ENCODE assay signal across 1 cellular context in the genomic region with DNA sequence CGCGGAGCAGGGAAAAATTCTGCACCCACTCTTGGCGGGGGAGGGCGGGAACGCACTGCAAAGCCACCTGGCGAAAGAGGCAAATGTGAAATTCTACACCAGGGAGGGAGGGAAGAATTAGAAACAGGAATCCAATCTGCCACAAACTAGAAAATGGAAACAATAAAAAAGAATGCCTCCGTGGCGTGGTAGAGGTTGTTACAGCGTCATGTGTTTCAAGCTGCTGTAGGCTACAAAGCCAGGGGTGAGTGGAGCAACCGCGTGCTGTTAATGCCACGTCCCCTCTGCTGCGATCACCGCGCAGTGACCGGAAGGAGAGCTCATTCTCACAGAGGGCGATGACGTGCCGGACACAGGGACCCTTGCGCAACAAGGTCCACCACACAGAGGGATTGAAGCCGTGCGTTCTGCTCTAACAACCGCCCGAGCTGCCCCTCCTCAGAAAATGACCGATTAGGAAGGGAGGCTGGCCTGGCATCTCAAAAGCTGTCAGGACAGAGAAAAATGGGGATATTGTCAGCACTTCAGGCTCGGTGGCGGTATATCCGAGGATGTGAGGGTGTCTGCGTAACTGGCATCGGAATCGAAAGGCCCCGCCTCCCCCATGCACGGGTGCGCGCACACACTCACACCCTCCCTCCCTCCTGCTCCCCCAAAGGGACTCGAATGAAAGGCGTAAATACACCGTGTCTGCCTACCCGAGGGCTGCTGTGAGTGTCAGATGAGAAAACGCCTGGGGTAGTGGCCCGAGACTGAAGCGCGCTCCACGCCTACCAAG.
TF ChIP-seq lines count a peak whose summit lies in the region.

No MANE protein-coding gene starts in this region.

TF ChIP-seq in HEK293, 187 proteins besides CTCF, POLR2A, EP300 and RAD21 (continued from another document and continues in another):
- TF ChIP-seq, protein P1, sequence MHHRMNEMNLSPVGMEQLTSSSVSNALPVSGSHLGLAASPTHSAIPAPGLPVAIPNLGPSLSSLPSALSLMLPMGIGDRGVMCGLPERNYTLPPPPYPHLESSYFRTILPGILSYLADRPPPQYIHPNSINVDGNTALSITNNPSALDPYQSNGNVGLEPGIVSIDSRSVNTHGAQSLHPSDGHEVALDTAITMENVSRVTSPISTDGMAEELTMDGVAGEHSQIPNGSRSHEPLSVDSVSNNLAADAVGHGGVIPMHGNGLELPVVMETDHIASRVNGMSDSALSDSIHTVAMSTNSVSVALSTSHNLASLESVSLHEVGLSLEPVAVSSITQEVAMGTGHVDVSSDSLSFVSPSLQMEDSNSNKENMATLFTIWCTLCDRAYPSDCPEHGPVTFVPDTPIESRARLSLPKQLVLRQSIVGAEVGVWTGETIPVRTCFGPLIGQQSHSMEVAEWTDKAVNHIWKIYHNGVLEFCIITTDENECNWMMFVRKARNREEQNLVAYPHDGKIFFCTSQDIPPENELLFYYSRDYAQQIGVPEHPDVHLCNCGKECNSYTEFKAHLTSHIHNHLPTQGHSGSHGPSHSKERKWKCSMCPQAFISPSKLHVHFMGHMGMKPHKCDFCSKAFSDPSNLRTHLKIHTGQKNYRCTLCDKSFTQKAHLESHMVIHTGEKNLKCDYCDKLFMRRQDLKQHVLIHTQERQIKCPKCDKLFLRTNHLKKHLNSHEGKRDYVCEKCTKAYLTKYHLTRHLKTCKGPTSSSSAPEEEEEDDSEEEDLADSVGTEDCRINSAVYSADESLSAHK (tag by site-specific recombination; IDR thresholded peaks at IDR 0.05) = no peak
- TF ChIP-seq, protein P2, sequence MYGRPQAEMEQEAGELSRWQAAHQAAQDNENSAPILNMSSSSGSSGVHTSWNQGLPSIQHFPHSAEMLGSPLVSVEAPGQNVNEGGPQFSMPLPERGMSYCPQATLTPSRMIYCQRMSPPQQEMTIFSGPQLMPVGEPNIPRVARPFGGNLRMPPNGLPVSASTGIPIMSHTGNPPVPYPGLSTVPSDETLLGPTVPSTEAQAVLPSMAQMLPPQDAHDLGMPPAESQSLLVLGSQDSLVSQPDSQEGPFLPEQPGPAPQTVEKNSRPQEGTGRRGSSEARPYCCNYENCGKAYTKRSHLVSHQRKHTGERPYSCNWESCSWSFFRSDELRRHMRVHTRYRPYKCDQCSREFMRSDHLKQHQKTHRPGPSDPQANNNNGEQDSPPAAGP (tag by site-specific recombination; IDR thresholded peaks at IDR 0.05) = no peak; the same call in none of the 2 replicates
- no peak for TF ChIP-seq ZFP3 (tag by site-specific recombination; IDR thresholded peaks at IDR 0.05; ENCODE audit: low read depth)
- TF ChIP-seq ZNF350 (tag by site-specific recombination; IDR thresholded peaks at IDR 0.05) = no peak
- TF ChIP-seq, protein P3, sequence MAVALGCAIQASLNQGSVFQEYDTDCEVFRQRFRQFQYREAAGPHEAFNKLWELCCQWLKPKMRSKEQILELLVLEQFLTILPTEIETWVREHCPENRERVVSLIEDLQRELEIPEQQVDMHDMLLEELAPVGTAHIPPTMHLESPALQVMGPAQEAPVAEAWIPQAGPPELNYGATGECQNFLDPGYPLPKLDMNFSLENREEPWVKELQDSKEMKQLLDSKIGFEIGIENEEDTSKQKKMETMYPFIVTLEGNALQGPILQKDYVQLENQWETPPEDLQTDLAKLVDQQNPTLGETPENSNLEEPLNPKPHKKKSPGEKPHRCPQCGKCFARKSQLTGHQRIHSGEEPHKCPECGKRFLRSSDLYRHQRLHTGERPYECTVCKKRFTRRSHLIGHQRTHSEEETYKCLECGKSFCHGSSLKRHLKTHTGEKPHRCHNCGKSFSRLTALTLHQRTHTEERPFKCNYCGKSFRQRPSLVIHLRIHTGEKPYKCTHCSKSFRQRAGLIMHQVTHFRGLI (tag by site-specific recombination; IDR thresholded peaks at IDR 0.05) = no peak
- TF ChIP-seq ZNF843 (tag by site-specific recombination; IDR thresholded peaks at IDR 0.05) = no peak; the same call in 1 of the 2 replicates
- TF ChIP-seq ZBTB21 (tag by site-specific recombination; IDR thresholded peaks at IDR 0.05) = peak; percentile 83
- TF ChIP-seq ZFHX2 (tag by site-specific recombination; conservative IDR thresholded peaks at IDR 0.05) = peak; percentile 86
- TF ChIP-seq, protein P4, sequence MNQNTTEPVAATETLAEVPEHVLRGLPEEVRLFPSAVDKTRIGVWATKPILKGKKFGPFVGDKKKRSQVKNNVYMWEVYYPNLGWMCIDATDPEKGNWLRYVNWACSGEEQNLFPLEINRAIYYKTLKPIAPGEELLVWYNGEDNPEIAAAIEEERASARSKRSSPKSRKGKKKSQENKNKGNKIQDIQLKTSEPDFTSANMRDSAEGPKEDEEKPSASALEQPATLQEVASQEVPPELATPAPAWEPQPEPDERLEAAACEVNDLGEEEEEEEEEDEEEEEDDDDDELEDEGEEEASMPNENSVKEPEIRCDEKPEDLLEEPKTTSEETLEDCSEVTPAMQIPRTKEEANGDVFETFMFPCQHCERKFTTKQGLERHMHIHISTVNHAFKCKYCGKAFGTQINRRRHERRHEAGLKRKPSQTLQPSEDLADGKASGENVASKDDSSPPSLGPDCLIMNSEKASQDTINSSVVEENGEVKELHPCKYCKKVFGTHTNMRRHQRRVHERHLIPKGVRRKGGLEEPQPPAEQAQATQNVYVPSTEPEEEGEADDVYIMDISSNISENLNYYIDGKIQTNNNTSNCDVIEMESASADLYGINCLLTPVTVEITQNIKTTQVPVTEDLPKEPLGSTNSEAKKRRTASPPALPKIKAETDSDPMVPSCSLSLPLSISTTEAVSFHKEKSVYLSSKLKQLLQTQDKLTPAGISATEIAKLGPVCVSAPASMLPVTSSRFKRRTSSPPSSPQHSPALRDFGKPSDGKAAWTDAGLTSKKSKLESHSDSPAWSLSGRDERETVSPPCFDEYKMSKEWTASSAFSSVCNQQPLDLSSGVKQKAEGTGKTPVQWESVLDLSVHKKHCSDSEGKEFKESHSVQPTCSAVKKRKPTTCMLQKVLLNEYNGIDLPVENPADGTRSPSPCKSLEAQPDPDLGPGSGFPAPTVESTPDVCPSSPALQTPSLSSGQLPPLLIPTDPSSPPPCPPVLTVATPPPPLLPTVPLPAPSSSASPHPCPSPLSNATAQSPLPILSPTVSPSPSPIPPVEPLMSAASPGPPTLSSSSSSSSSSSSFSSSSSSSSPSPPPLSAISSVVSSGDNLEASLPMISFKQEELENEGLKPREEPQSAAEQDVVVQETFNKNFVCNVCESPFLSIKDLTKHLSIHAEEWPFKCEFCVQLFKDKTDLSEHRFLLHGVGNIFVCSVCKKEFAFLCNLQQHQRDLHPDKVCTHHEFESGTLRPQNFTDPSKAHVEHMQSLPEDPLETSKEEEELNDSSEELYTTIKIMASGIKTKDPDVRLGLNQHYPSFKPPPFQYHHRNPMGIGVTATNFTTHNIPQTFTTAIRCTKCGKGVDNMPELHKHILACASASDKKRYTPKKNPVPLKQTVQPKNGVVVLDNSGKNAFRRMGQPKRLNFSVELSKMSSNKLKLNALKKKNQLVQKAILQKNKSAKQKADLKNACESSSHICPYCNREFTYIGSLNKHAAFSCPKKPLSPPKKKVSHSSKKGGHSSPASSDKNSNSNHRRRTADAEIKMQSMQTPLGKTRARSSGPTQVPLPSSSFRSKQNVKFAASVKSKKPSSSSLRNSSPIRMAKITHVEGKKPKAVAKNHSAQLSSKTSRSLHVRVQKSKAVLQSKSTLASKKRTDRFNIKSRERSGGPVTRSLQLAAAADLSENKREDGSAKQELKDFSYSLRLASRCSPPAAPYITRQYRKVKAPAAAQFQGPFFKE (tag by site-specific recombination; IDR thresholded peaks at IDR 0.05; ENCODE audit: borderline replicate concordance) = no peak
- TF ChIP-seq ZNF138 (tag by site-specific recombination; IDR thresholded peaks at IDR 0.05; ENCODE audit: borderline replicate concordance) = no peak
- TF ChIP-seq ZNF169 (tag by site-specific recombination; IDR thresholded peaks at IDR 0.05) = no peak
- TF ChIP-seq, protein P5, sequence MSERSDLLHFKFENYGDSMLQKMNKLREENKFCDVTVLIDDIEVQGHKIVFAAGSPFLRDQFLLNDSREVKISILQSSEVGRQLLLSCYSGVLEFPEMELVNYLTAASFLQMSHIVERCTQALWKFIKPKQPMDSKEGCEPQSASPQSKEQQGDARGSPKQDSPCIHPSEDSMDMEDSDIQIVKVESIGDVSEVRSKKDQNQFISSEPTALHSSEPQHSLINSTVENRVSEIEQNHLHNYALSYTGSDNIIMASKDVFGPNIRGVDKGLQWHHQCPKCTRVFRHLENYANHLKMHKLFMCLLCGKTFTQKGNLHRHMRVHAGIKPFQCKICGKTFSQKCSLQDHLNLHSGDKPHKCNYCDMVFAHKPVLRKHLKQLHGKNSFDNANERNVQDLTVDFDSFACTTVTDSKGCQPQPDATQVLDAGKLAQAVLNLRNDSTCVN (tag by site-specific recombination; optimal IDR thresholded peaks at IDR 0.05) = peak; percentile 69
- TF ChIP-seq, protein P6, sequence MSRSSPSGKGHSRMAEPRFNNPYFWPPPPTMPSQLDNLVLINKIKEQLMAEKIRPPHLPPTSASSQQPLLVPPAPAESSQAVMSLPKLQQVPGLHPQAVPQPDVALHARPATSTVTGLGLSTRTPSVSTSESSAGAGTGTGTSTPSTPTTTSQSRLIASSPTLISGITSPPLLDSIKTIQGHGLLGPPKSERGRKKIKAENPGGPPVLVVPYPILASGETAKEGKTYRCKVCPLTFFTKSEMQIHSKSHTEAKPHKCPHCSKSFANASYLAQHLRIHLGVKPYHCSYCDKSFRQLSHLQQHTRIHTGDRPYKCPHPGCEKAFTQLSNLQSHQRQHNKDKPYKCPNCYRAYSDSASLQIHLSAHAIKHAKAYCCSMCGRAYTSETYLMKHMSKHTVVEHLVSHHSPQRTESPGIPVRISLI (tag by site-specific recombination; IDR thresholded peaks at IDR 0.05) = no peak
- TF ChIP-seq ZNF239 (tag by site-specific recombination; IDR thresholded peaks at IDR 0.05) = no peak
- TF ChIP-seq, protein P7, sequence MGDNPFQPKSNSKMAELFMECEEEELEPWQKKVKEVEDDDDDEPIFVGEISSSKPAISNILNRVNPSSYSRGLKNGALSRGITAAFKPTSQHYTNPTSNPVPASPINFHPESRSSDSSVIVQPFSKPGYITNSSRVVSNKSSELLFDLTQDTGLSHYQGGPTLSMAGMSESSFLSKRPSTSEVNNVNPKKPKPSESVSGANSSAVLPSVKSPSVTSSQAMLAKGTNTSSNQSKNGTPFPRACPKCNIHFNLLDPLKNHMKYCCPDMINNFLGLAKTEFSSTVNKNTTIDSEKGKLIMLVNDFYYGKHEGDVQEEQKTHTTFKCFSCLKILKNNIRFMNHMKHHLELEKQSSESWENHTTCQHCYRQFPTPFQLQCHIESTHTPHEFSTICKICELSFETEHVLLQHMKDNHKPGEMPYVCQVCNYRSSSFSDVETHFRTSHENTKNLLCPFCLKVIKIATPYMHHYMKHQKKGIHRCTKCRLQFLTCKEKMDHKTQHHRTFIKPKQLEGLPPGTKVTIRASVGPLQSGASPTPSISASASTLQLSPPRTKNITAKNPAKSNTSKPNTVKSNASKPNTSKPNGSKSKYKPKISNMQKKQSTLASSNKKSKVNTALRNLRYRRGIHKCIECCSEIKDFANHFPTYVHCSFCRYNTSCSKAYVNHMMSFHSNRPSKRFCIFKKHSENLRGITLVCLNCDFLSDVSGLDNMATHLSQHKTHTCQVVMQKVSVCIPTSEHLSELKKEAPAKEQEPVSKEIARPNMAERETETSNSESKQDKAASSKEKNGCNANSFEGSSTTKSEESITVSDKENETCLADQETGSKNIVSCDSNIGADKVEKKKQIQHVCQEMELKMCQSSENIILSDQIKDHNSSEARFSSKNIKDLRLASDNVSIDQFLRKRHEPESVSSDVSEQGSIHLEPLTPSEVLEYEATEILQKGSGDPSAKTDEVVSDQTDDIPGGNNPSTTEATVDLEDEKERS (tag by site-specific recombination; IDR thresholded peaks at IDR 0.05) = no peak
- TF ChIP-seq ZBTB48 (tag by site-specific recombination; IDR thresholded peaks at IDR 0.05) = no peak
- TF ChIP-seq SCRT2 (tag by site-specific recombination; IDR thresholded peaks at IDR 0.05) = no peak
- TF ChIP-seq ZNF473 (tag by site-specific recombination; IDR thresholded peaks at IDR 0.05) = no peak
- TF ChIP-seq, protein P8, sequence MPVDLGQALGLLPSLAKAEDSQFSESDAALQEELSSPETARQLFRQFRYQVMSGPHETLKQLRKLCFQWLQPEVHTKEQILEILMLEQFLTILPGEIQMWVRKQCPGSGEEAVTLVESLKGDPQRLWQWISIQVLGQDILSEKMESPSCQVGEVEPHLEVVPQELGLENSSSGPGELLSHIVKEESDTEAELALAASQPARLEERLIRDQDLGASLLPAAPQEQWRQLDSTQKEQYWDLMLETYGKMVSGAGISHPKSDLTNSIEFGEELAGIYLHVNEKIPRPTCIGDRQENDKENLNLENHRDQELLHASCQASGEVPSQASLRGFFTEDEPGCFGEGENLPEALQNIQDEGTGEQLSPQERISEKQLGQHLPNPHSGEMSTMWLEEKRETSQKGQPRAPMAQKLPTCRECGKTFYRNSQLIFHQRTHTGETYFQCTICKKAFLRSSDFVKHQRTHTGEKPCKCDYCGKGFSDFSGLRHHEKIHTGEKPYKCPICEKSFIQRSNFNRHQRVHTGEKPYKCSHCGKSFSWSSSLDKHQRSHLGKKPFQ (tag by site-specific recombination; IDR thresholded peaks at IDR 0.05) = no peak
- TF ChIP-seq ZNF560 (tag by site-specific recombination; IDR thresholded peaks at IDR 0.05; ENCODE audit: borderline replicate concordance) = no peak
- TF ChIP-seq MEIS1 (CRISPR knock-in tag; IDR thresholded peaks at IDR 0.05; ENCODE audit: borderline replicate concordance) = no peak
- no peak for TF ChIP-seq OSR2 (tag by site-specific recombination; IDR thresholded peaks at IDR 0.05)
- TF ChIP-seq ZNF791 (tag by site-specific recombination; IDR thresholded peaks at IDR 0.05) = no peak
- TF ChIP-seq ZNF785 (tag by site-specific recombination; IDR thresholded peaks at IDR 0.05) = no peak
- TF ChIP-seq, protein P9, sequence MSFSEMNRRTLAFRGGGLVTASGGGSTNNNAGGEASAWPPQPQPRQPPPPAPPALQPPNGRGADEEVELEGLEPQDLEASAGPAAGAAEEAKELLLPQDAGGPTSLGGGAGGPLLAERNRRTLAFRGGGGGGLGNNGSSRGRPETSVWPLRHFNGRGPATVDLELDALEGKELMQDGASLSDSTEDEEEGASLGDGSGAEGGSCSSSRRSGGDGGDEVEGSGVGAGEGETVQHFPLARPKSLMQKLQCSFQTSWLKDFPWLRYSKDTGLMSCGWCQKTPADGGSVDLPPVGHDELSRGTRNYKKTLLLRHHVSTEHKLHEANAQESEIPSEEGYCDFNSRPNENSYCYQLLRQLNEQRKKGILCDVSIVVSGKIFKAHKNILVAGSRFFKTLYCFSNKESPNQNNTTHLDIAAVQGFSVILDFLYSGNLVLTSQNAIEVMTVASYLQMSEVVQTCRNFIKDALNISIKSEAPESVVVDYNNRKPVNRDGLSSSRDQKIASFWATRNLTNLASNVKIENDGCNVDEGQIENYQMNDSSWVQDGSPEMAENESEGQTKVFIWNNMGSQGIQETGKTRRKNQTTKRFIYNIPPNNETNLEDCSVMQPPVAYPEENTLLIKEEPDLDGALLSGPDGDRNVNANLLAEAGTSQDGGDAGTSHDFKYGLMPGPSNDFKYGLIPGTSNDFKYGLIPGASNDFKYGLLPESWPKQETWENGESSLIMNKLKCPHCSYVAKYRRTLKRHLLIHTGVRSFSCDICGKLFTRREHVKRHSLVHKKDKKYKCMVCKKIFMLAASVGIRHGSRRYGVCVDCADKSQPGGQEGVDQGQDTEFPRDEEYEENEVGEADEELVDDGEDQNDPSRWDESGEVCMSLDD (tag by site-specific recombination; IDR thresholded peaks at IDR 0.05) = 0 out of 2 replicates have a peak, but pooled peaks have one; percentile 7
- TF ChIP-seq, protein P10, sequence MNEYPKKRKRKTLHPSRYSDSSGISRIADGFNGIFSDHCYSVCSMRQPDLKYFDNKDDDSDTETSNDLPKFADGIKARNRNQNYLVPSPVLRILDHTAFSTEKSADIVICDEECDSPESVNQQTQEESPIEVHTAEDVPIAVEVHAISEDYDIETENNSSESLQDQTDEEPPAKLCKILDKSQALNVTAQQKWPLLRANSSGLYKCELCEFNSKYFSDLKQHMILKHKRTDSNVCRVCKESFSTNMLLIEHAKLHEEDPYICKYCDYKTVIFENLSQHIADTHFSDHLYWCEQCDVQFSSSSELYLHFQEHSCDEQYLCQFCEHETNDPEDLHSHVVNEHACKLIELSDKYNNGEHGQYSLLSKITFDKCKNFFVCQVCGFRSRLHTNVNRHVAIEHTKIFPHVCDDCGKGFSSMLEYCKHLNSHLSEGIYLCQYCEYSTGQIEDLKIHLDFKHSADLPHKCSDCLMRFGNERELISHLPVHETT (tag by site-specific recombination; IDR thresholded peaks at IDR 0.05) = no peak
